In the genomic region with DNA sequence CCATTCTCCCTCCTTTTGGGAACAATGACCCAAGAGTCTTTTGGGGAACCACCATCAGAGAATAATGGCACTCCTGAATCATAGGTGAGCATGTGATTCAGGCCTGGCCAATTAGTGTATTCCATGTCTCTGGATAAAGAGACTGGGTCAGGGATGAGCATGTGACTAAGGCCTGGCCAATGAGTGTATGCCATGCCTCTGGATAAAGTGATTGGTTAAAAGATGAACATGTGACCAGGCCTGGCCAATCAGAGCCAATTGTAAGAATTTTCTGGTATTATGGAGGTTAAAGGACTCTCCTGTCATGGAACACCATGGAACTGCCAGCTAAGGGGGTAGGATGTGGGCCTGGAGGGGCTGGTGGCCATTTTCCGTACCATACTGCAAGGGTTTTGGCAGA, we compare ENCODE assay signal across 20 cellular contexts.
DNase-seq lines count a peak whose midpoint lies in the region; ATAC-seq, FAIRE-seq and TF ChIP-seq lines count a peak whose summit lies in the region.
"Had no signal": no experiment of that assay in that cellular context is flagged by ENCODE, and none has a peak within 500 bp of the region (broad histone marks: within the 10 kb centered on the region; RNA-seq: fewer than 3 reads in every experiment).

No MANE protein-coding gene starts in this region.

- no peak overlapping the region; the same call in 1 of the 2 replicates for H4K8ac ChIP-seq in H1 (ENCODE audit: extremely low read depth, insufficient read depth, low read length)

- H2BK15ac ChIP-seq in H1 (ENCODE audit: low read length): no peak overlapping the region

- no peak for TF ChIP-seq RAD21 in A549 (conservative IDR thresholded peaks at IDR 0.05 in 1 of 2, IDR thresholded peaks at IDR 0.05 in 1 of 2)
- no peak for TF ChIP-seq RAD21 in HCT116 (IDR thresholded peaks at IDR 0.05; ENCODE audit: low read depth)
- TF ChIP-seq RAD21 in H1 (IDR thresholded peaks at IDR 0.05 in 1 of 2, conservative IDR thresholded peaks at IDR 0.05 in 1 of 2; ENCODE audit: low read depth in 2 of 2, low read length in 2 of 2): no peak

- no peaks in the 10 kb centered on the region for H4K20me1 ChIP-seq in HCT116 (ENCODE audit: insufficient read depth)
- no peaks in the 10 kb centered on the region for H4K20me1 ChIP-seq in OCI-LY7 (ENCODE audit: insufficient read depth, low read length)
- peaks cover 0 to 2% of the 10 kb centered on the region in 2 experiments for H4K20me1 ChIP-seq in H1 (replicated peaks in 1 of 2; ENCODE audit: control insufficient read depth in 1 of 2, insufficient read depth in 2 of 2, low read length in 2 of 2)

- no peaks in the 10 kb centered on the region for H3K27me3 ChIP-seq in HCT116 (ENCODE audit: insufficient read depth, low read length)
- H3K27me3 ChIP-seq in H1 (replicated peaks in 1 of 4; ENCODE audit: control insufficient read depth in 3 of 4, extremely low read depth in 1 of 4, insufficient read depth in 3 of 4, low read length in 3 of 4): no peaks in the 10 kb centered on the region; a peak in 1 of 7 replicates
- H3K27me3 ChIP-seq: BE2C had no signal

- TF ChIP-seq EP300 in A549 (IDR thresholded peaks at IDR 0.05): no peak
- no peak for TF ChIP-seq EP300 in H1 (IDR thresholded peaks at IDR 0.05; ENCODE audit: borderline replicate concordance in 1 of 2, low read depth in 2 of 2, low read length in 2 of 2)

- RAD21 ChIA-PET in HCT116 (lab: Charles Lee; ENCODE audit: low non-redundant PET in 1 of 2, low total read pairs in 2 of 2, uncharacterized antibody in 2 of 2, unreplicated experiment in 2 of 2): no interaction called here

- H2BK12ac ChIP-seq in H1 (ENCODE audit: low read depth, low read length): no peak overlapping the region

- H3K9me2 ChIP-seq in HCT116 (ENCODE audit: insufficient read depth) (no peaks in the 10 kb centered on the region), OCI-LY7 (ENCODE audit: insufficient read depth, low read length) (no peaks in the 10 kb centered on the region)

- no peak overlapping the region for H2BK20ac ChIP-seq in H1 (ENCODE audit: low read length)

- POLR2A ChIA-PET in A549 (lab: Yijun Ruan, JAX) (no interaction called here), HCT116 (lab: Charles Lee) (no interaction called here), OCI-LY7 (lab: Charles Lee) (interaction anchor here (0.9 kb wide), 1 partner anchor 15 kb away, joined by 3 read pairs; no protein-coding TSS in a partner anchor), H1 (lab: Charles Lee; ENCODE audit: partially characterized antibody) (interaction anchor here (1.2 to 1.3 kb wide), 2 partner anchors 11 to 13 kb away, joined by 3 to 4 read pairs; no protein-coding TSS in a partner anchor)

- 47% methylated on average over 1 of the region's 1 CpG for WGBS in A549 (ENCODE audit: missing lambda C conversion rate)
- WGBS in H1 (ENCODE audit: extremely low coverage in 1 of 2, insufficient coverage in 1 of 2, insufficient read length in 1 of 2, insufficient replicate concordance in 2 of 2, low coverage in 1 of 2, low lambda C conversion rate in 2 of 2, missing lambda C conversion rate in 1 of 2), 2 experiments: 100% methylated on average over 1 of the region's 1 CpG; no CpG with 5 or more reads in 1 of the 2 experiments

- no peaks in the 10 kb centered on the region for H3K4me1 ChIP-seq in A549
- no peaks in the 10 kb centered on the region for H3K4me1 ChIP-seq in HCT116 (ENCODE audit: control insufficient read depth in 1 of 2, insufficient read depth in 2 of 2, low read length in 2 of 2)
- H3K4me1 ChIP-seq in OCI-LY7 (ENCODE audit: insufficient read depth, low read length, poor library complexity, severe bottlenecking): no peaks in the 10 kb centered on the region
- peaks cover 3 to 10% (median 4%) of the 10 kb centered on the region in 4 experiments for H3K4me1 ChIP-seq in H1 (replicated peaks in 1 of 4; ENCODE audit: control insufficient read depth in 3 of 4, insufficient read depth in 4 of 4, low read length in 3 of 4)
- H3K4me1 ChIP-seq: BE2C had no signal

- TF ChIP-seq CTCF in A549 (IDR thresholded peaks at IDR 0.05): no peak
- TF ChIP-seq CTCF in HCT116 (IDR thresholded peaks at IDR 0.05 in 2 of 3, conservative IDR thresholded peaks at IDR 0.05 in 1 of 3; ENCODE audit: borderline replicate concordance in 1 of 3, insufficient read depth in 1 of 3, low read depth in 2 of 3, low read length in 2 of 3): no peak
- no peak for TF ChIP-seq CTCF in OCI-LY7 (conservative IDR thresholded peaks at IDR 0.05; ENCODE audit: low read length)
- no peak for TF ChIP-seq CTCF in H1 (IDR thresholded peaks at IDR 0.05; ENCODE audit: control extremely low read depth in 1 of 3, insufficient read depth in 1 of 3, low read depth in 1 of 3, low read length in 3 of 3)

- peak in 1 of 2 experiments; percentile 10 for DNase-seq in A549 (ENCODE audit: low read depth in 1 of 2, low spot score in 1 of 2)
- DNase-seq in HCT116 (ENCODE audit: low read depth, low spot score): no peak
- DNase-seq in OCI-LY7 (ENCODE audit: low spot score): peak; percentile 5
- no peak for DNase-seq in H1 (ENCODE audit: low read depth in 1 of 2, low spot score in 2 of 2)
- no peak for DNase-seq in NOMO-1 treated with dmso at 0.1 percent for 144 hours (lab: John Stamatoyannopoulos, UW; ENCODE audit: unreplicated experiment)
- no peak for DNase-seq in NCI-H2196 treated with DMSO at 0.1 percent for 48 hours (lab: John Stamatoyannopoulos, UW; ENCODE audit: unreplicated experiment)
- DNase-seq in HT-29 (ENCODE audit: low spot score): no peak
- DNase-seq: BE2C; CD8-positive, alpha-beta T cell; DND-41; HFFc6; NCI-H1417; NCI-H187 treated with DMSO at 0.1 percent for 48 hours; NCI-H510A treated with DMSO at 0.1 percent for 48 hours; NCI-H82; SHP77 treated with DMSO at 0.1 percent for 48 hours had no signal

- H3K79me1 ChIP-seq in H1 (ENCODE audit: low read depth, low read length): peaks cover 2% of the 10 kb centered on the region

- ATAC-seq in A549 (peak in 1 of 2 experiments; percentile 55; a peak in 3 of 6 replicates), HCT116 (peak; percentile 55; the same call in 1 of the 2 replicates)
- ATAC-seq: CD8-positive, alpha-beta T cell had no signal

- H3K4me2 ChIP-seq in A549: no peak overlapping the region
- peak overlapping the region; percentile 5; the same call in 1 of the 2 replicates for H3K4me2 ChIP-seq in HCT116 (ENCODE audit: low read length)
- H3K4me2 ChIP-seq in OCI-LY7 (ENCODE audit: low read length): no peak overlapping the region
- H3K4me2 ChIP-seq in H1 (ENCODE audit: insufficient read depth in 1 of 2, low read depth in 2 of 2, low read length in 2 of 2): no peak overlapping the region

- no peaks in the 10 kb centered on the region for H3K79me2 ChIP-seq in HCT116 (ENCODE audit: insufficient read depth, low read length)
- no peaks in the 10 kb centered on the region for H3K79me2 ChIP-seq in OCI-LY7 (ENCODE audit: insufficient read depth, low read depth, low read length)
- no peaks in the 10 kb centered on the region for H3K79me2 ChIP-seq in H1 (ENCODE audit: control insufficient read depth in 1 of 2, insufficient read depth in 2 of 2, low read length in 2 of 2)

- FAIRE-seq in A549 (lab: Jason Lieb, UNC): no peak
- FAIRE-seq in H1 (lab: Jason Lieb, UNC): no peak
- FAIRE-seq: D721Med, G401.6, GM12891, RCC 7860 had no signal

- no peak overlapping the region for H3K18ac ChIP-seq in H1 (ENCODE audit: extremely low read depth, low read length)

- H2BK5ac ChIP-seq in H1 (ENCODE audit: low read depth, low read length): no peak overlapping the region; the same call in 1 of the 2 replicates

- no peaks in the 10 kb centered on the region for H3K36me3 ChIP-seq in HCT116 (ENCODE audit: control insufficient read depth in 1 of 2, insufficient read depth in 2 of 2, low read length in 2 of 2)
- H3K36me3 ChIP-seq in OCI-LY7 (ENCODE audit: insufficient read depth, low read length): no peaks in the 10 kb centered on the region
- H3K36me3 ChIP-seq in H1 (ENCODE audit: control insufficient read depth in 2 of 4, insufficient read depth in 4 of 4, low read length in 3 of 4): no peaks in the 10 kb centered on the region
- H3K36me3 ChIP-seq: BE2C had no signal

- H2AFZ ChIP-seq in HCT116 (ENCODE audit: low read depth, low read length, poor library complexity, severe bottlenecking) (no peak overlapping the region), OCI-LY7 (ENCODE audit: low read length) (no peak overlapping the region), H1 (ENCODE audit: low read length) (no peak overlapping the region)

- H3K9ac ChIP-seq in HCT116 (ENCODE audit: low read length) (no peak overlapping the region), H1 (replicated peaks in 1 of 4; ENCODE audit: extremely low read depth in 1 of 4, low read depth in 3 of 4, low read length in 3 of 4) (no peak overlapping the region)

- H3K9me3 ChIP-seq in A549 (no peaks in the 10 kb centered on the region), HCT116 (ENCODE audit: control insufficient read depth in 1 of 2, insufficient read depth in 1 of 2, low read depth in 1 of 2, low read length in 2 of 2) (no peaks in the 10 kb centered on the region), OCI-LY7 (ENCODE audit: low read length) (no peaks in the 10 kb centered on the region), H1 (ENCODE audit: insufficient read depth in 2 of 2, low read depth in 1 of 2, low read length in 1 of 2) (no peaks in the 10 kb centered on the region)
- H3K9me3 ChIP-seq: BE2C had no signal

- H4K5ac ChIP-seq in H1 (ENCODE audit: insufficient read length, low read depth, low read length): no peak overlapping the region

- H3K23ac ChIP-seq in H1 (ENCODE audit: insufficient read length): no peak overlapping the region

- H3K23me2 ChIP-seq in H1 (ENCODE audit: low read depth, low read length): peaks cover 1% of the 10 kb centered on the region; the same call in 1 of the 2 replicates

- no peak overlapping the region for H3K56ac ChIP-seq in H1 (replicated peaks; ENCODE audit: insufficient read length, low read depth, low read length)

- no TSS peak for BruUV-seq in HCT116 (replicated peaks; lab: Mats Ljungman, UMichigan)
- BruUV-seq in OCI-LY7 (replicated peaks; lab: Mats Ljungman, UMichigan): no TSS peak

- no peak overlapping the region for H3K4ac ChIP-seq in H1 (replicated peaks; ENCODE audit: insufficient read length, low read depth, low read length)

- CTCF ChIA-PET in A549 (lab: Yijun Ruan, JAX): interaction anchor here (1.0 kb wide), 1 partner anchor 25 kb away, joined by 3 read pairs; no protein-coding TSS in a partner anchor
- CTCF ChIA-PET in HCT116 (lab: Charles Lee): no interaction called here
- CTCF ChIA-PET in OCI-LY7 (lab: Charles Lee; ENCODE audit: unreplicated experiment): no interaction called here
- CTCF ChIA-PET in H1 (lab: Charles Lee; ENCODE audit: partially characterized antibody): interaction anchor here (0.8 to 6.2 kb wide), 10 partner anchors 7 to 77 kb away, joined by 3 to 53 read pairs (median 4); no protein-coding TSS in a partner anchor

- TF ChIP-seq POLR2A in A549 (IDR thresholded peaks at IDR 0.05; ENCODE audit: low read length) (no peak), HCT116 (IDR thresholded peaks at IDR 0.05; ENCODE audit: borderline replicate concordance, extremely low read depth, insufficient read depth, insufficient read length) (no peak), H1 (IDR thresholded peaks at IDR 0.05; ENCODE audit: control extremely low read depth in 1 of 2, low read depth in 2 of 2, low read length in 2 of 2) (no peak)

- H2BK120ac ChIP-seq in H1 (replicated peaks; ENCODE audit: low read depth, low read length): no peak overlapping the region

- H4K91ac ChIP-seq in H1 (replicated peaks; ENCODE audit: insufficient read length, low read length): no peak overlapping the region

- H3K14ac ChIP-seq in H1 (ENCODE audit: insufficient read length): no peak overlapping the region

- H2AK5ac ChIP-seq in H1 (ENCODE audit: low read depth, low read length): no peak overlapping the region

- intact Hi-C loops in HCT116 (cut with micrococcal nuclease): no loop called here
- intact Hi-C loops in OCI-LY7 (cut with micrococcal nuclease; ENCODE audit: unreplicated experiment): no loop called here

- no peak overlapping the region for H3K4me3 ChIP-seq in A549
- H3K4me3 ChIP-seq in HCT116 (replicated peaks in 1 of 2; ENCODE audit: low read depth in 1 of 2, low read length in 2 of 2): no peak overlapping the region
- no peak overlapping the region for H3K4me3 ChIP-seq in OCI-LY7 (ENCODE audit: low read depth, low read length, poor library complexity, severe bottlenecking)
- H3K4me3 ChIP-seq in H1 (ENCODE audit: extremely low read depth in 1 of 4, insufficient read depth in 2 of 4, low read depth in 3 of 4, low read length in 4 of 4): no peak overlapping the region

- H3K27ac ChIP-seq in A549 (no peak overlapping the region), HCT116 (ENCODE audit: low read depth, low read length) (no peak overlapping the region), OCI-LY7 (ENCODE audit: low read depth, low read length, poor library complexity, severe bottlenecking) (no peak overlapping the region), H1 (ENCODE audit: low read depth, low read length) (no peak overlapping the region)

Comparison
In these comparisons a context has a peak if more than half of its experiments do, and no peak if none do; other contexts are left out.
1. CTCF ChIA-PET loops: an anchor here in A549 (1.0 kb wide) and H1 (0.8 to 6.2 kb wide); none called in HCT116 and OCI-LY7.
2. POLR2A ChIA-PET loops: an anchor here in OCI-LY7 (0.9 kb wide) and H1 (1.2 to 1.3 kb wide); none called in A549 and HCT116.